Comparison of ENCODE assay signal across 1 cellular context in genomic region chr5:173018352-173018751, GRCh38.
TF ChIP-seq lines count a peak whose summit lies in the region.

No MANE protein-coding gene starts in this region.

TF ChIP-seq in H1, 55 proteins besides CTCF, POLR2A, EP300 and RAD21:
- TF ChIP-seq KDM4A (IDR thresholded peaks at IDR 0.05; ENCODE audit: low read depth, low read length, severe bottlenecking) = no peak
- TF ChIP-seq HDAC6 (IDR thresholded peaks at IDR 0.05; ENCODE audit: low read depth, low read length) = no peak
- no peak for TF ChIP-seq EZH2 (IDR thresholded peaks at IDR 0.05; ENCODE audit: low read depth, low read length, severe bottlenecking)
- TF ChIP-seq RFX5 (IDR thresholded peaks at IDR 0.05; ENCODE audit: borderline replicate concordance, low read depth, low read length) = no peak
- TF ChIP-seq SIX5 (IDR thresholded peaks at IDR 0.05; ENCODE audit: low read depth, low read length) = no peak
- no peak for TF ChIP-seq ASH2L (IDR thresholded peaks at IDR 0.05; ENCODE audit: low read length)
- TF ChIP-seq MAX (IDR thresholded peaks at IDR 0.05) = no peak
- no peak for TF ChIP-seq CHD7 (IDR thresholded peaks at IDR 0.05; ENCODE audit: insufficient replicate concordance, low read length)
- no peak for TF ChIP-seq POU5F1 (IDR thresholded peaks at IDR 0.05; ENCODE audit: low read depth, low read length)
- no peak for TF ChIP-seq CHD1 (IDR thresholded peaks at IDR 0.05; ENCODE audit: low read depth, low read length)
- no peak for TF ChIP-seq TAF7 (optimal IDR thresholded peaks at IDR 0.05; ENCODE audit: borderline replicate concordance, low read depth, low read length)
- no peak for TF ChIP-seq TCF12 (IDR thresholded peaks at IDR 0.05; ENCODE audit: low read depth, low read length)
- no peak for TF ChIP-seq SP4 (IDR thresholded peaks at IDR 0.05; ENCODE audit: low read length)
- no peak for TF ChIP-seq ATF2 (IDR thresholded peaks at IDR 0.05; ENCODE audit: low read length)
